8 cellular contexts compared by ENCODE assay signal in the genomic region with DNA sequence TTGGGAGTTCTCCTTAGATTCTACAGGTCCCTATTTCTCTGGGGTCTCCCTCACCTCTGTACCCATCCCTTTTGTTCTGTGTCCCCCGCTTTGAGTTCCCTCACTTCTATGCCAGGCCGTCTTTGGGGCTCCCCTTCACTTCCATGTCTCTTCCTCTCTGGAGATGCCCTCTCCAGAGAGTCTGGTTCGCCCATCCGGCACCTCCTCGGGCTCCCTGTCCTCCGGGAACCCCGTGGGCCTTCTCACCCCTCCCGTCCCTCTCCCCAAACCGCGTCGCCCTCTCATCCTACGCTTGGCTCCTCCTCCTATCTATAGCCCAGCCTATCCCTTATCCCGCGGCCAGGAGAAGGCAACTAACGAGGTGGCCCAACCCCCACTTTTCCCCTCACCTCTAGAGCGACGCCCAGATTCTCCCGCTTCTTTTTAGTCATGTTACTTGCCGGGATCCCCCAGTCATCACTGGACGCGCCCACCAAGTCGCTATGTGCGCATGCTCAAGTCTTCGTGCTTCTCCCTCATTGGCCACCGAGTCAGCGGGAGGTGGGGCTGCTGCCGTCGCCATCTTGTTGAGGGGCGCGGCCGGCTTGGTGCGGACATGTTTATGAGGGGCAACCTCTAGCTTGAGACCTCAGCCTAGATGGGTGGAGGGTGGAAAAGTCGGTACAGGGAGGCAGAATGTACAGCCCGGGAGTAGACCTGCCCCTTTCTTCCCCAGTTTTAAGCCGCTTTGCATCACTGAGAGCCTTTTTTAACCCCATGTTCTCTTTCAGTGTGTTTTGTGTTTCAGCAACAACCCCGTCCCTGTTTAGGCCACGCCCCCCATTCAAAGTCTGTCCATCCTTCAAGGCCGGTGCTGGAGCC. TPM values are rescaled to one million over a fixed set of nuclear protein-coding genes. Genes with fewer than 3 reads are reported as not detected.
A peak's percentile ranks its signal among the peaks of the same experiment; 100 is the strongest.
DNase-seq lines count a peak whose midpoint lies in the region; ATAC-seq and TF ChIP-seq lines count a peak whose summit lies in the region.

A gene (minus strand): TSS at position 461 of the 861 bp plus-strand sequence. CDS start 30 bp downstream, at position 431.

- in situ Hi-C loops in astrocyte of the cerebellum (cut with HindIII; ENCODE audit: low sequenced_read_pairs), result loop anchor here (25.0 kb wide), 1 partner anchor 163 kb away; no protein-coding TSS in a partner anchor

- no peaks in the 10 kb centered on the region for H3K27me3 ChIP-seq in hepatocyte

- H3K27ac ChIP-seq in hepatocyte, result no peak within 1 kb of the TSS

- WGBS in hepatocyte (ENCODE audit: low lambda C conversion rate, missing lambda C conversion rate), result 2% methylated on average over 38 of the region's 38 CpGs

- no peaks in the 10 kb centered on the region for H3K9me2 ChIP-seq in hepatocyte (replicated peaks; ENCODE audit: insufficient read depth)

- TF ChIP-seq CTCF in astrocyte of the cerebellum (IDR thresholded peaks at IDR 0.05; ENCODE audit: low read depth, low read length, missing control alignments) (no peak), hepatocyte (IDR thresholded peaks at IDR 0.05; ENCODE audit: poor library complexity) (no peak)

- ATAC-seq in GM18517 (IDR thresholded peaks at IDR 0.05; ENCODE audit: unreplicated experiment) (peak; percentile 81), HG03045 (IDR thresholded peaks at IDR 0.05; ENCODE audit: unreplicated experiment) (peak; percentile 85)

- no peaks in the 10 kb centered on the region for H4K20me1 ChIP-seq in hepatocyte (ENCODE audit: insufficient read depth, poor library complexity, severe bottlenecking)

- peaks cover 3% of the 10 kb centered on the region for H3K4me1 ChIP-seq in hepatocyte (ENCODE audit: insufficient read depth)

- H3K4me2 ChIP-seq in hepatocyte, result peak within 1 kb of the TSS; percentile 78

- peak within 1 kb of the TSS; percentile 54 for H2AFZ ChIP-seq in hepatocyte

- no peaks in the 10 kb centered on the region for H3K9me3 ChIP-seq in hepatocyte (ENCODE audit: low read depth)

- H3K79me2 ChIP-seq in hepatocyte, result peaks cover 3% of the 10 kb centered on the region

- peak within 1 kb of the TSS; percentile 73 for H3K4me3 ChIP-seq in astrocyte of the cerebellum (ENCODE audit: low read depth, low read length)
- H3K4me3 ChIP-seq in hepatocyte, result peak within 1 kb of the TSS; percentile 34

- DNase-seq in NCI-H2081 treated with DMSO at 0.1 percent for 48 hours (lab: John Stamatoyannopoulos, UW) (peak; percentile 95), T1000 (lab: John Stamatoyannopoulos, UW) (peak; percentile 97), astrocyte of the cerebellum (ENCODE audit: low read depth) (peak; percentile 93), hepatocyte (ENCODE audit: low spot score) (peak; percentile 98), retina (peak; percentile 96), cortex of kidney (lab: John Stamatoyannopoulos, UW) (no peak)

- H3K36me3 ChIP-seq in hepatocyte (replicated peaks; ENCODE audit: insufficient read depth, low read depth), result no peaks in the 10 kb centered on the region

RNA-seq across cellular contexts. Expression of the gene that starts here (rescaled TPM):
- total RNA-seq in hepatocyte, result 17.8 and 32.5 TPM in 2 replicates
- 60.5 and 66.1 TPM in 2 replicates for polyA plus RNA-seq in hepatocyte
